18 cellular contexts compared by ENCODE assay signal in the genomic region with DNA sequence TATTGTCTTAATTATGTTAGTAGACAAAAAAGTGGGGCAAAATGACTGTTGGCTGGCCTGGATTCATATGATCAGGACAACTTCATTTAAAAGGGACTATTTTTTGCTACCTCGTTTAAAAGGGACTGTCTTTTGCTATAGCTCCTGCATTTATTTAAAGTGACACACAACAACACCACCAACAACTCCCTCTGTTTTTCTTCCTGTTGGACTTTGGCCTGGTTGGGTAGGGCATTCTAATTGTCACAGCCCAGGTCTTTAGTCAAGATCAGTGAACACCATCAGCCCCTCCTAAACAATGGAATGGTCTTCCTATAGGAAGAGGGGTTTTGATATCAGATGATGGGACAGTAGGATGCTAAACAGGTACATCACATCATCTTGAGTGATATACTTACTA.
"Had no signal": no experiment of that assay in that cellular context is flagged by ENCODE, and none has a peak within 500 bp of the region (broad histone marks: within the 10 kb centered on the region; RNA-seq: fewer than 3 reads in every experiment).

No MANE protein-coding gene starts in this region.

- H3K4me3 Mint-ChIP-seq: natural killer cell, neural progenitor cell, type B pancreatic cell had no signal

- H3K36me3 ChIP-seq: neural progenitor cell, ovary, right atrium auricular region, sigmoid colon, thoracic aorta had no signal

- H3K4me2 ChIP-seq: neural progenitor cell had no signal

- H2AFZ ChIP-seq: neural progenitor cell had no signal

- H3K27me3 Mint-ChIP-seq: type B pancreatic cell had no signal

- H3K4me1 ChIP-seq: foreskin keratinocyte, neural progenitor cell, right atrium auricular region, sigmoid colon, stomach had no signal

- H3K27me3 ChIP-seq: foreskin keratinocyte, neural progenitor cell, ovary, right atrium auricular region, sigmoid colon, stomach had no signal

- H3K27ac ChIP-seq: foreskin keratinocyte, neural progenitor cell, ovary, right atrium auricular region, sigmoid colon, skin epidermis, stomach, thoracic aorta had no signal

- H3K4me1 Mint-ChIP-seq: neural progenitor cell had no signal

- H3K9me3 ChIP-seq: ovary, right atrium auricular region, sigmoid colon, stomach, thoracic aorta had no signal

- H3K36me3 Mint-ChIP-seq: natural killer cell, neural progenitor cell, type B pancreatic cell had no signal

- DNase-seq: dermis blood vessel endothelial cell; erythroblast; foreskin keratinocyte; hippocampal formation; mammary epithelial cell; natural killer cell; nucleus accumbens; ovary; sigmoid colon; stimulated activated CD4-positive, alpha-beta T cell treated with anti-CD3 and anti-CD28 coated beads, Interleukin-12 subunit alpha, Interleukin-12 subunit beta, amount 100 ng/mL, for 4 hours; stimulated activated naive CD4-positive, alpha-beta T cell; stomach; substantia nigra had no signal

- H3K9me3 Mint-ChIP-seq: natural killer cell, neural progenitor cell, type B pancreatic cell had no signal

- H3K27ac Mint-ChIP-seq: neural progenitor cell, type B pancreatic cell had no signal

- H3K4me3 ChIP-seq: neural progenitor cell, ovary, right atrium auricular region, sigmoid colon, skin epidermis, stomach, thoracic aorta had no signal

- ATAC-seq: foreskin keratinocyte, natural killer cell had no signal
